12 cellular contexts compared by ENCODE assay signal in the genomic region with DNA sequence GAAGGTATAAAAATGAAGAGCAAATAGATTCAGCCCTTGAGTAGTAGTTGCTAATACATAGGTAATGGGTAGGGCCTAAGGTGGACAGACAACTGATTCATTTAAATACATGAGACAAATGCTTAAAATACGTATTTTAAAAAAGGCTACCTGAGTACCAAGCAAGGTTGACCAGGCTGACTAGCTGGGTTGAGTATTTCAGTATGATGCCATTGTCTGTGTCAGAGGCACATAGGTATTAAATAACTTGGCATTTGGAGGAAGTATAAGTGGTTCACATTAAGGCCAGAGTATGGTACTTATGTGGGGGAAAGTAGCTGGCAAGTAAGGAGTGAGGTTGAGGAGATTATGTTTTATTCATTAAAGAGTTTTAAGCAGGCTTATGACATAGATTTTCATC. TPM values are rescaled to one million over a fixed set of nuclear protein-coding genes. Genes with fewer than 3 reads are reported as not detected.
DNase-seq lines count a peak whose midpoint lies in the region; ATAC-seq, FAIRE-seq and TF ChIP-seq lines count a peak whose summit lies in the region.
"Had no signal": no experiment of that assay in that cellular context is flagged by ENCODE, and none has a peak within 500 bp of the region (broad histone marks: within the 10 kb centered on the region; RNA-seq: fewer than 3 reads in every experiment).

No MANE protein-coding gene starts in this region.

- peak overlapping the region; percentile 55 for H3K4me3 Mint-ChIP-seq in CD8-positive, alpha-beta T cell
- peak overlapping the region in 2 of 4 donors; percentile 47 to 61 for H3K4me3 Mint-ChIP-seq in IgD-negative memory B cell
- no peak overlapping the region for H3K4me3 Mint-ChIP-seq in endodermal cell

- H2AFZ ChIP-seq in keratinocyte (ENCODE audit: control insufficient read depth, low read length) = no peak overlapping the region

- peak overlapping the region; percentile 88 for H3K27ac Mint-ChIP-seq in CD8-positive, alpha-beta T cell
- H3K27ac Mint-ChIP-seq in IgD-negative memory B cell = peak overlapping the region in 2 of 3 donors; percentile 4 to 59
- H3K27ac Mint-ChIP-seq in endodermal cell = no peak overlapping the region

- peaks cover 90% of the 10 kb centered on the region for H3K4me1 Mint-ChIP-seq in CD8-positive, alpha-beta T cell (ENCODE audit: low read depth)
- H3K4me1 Mint-ChIP-seq in IgD-negative memory B cell (peaks cover 52 to 73% (median 66%) of the 10 kb centered on the region in 3 donors), endodermal cell (peaks cover 54% of the 10 kb centered on the region)

- DNase-seq in CD8-positive, alpha-beta T cell = no peak
- no peak for DNase-seq in keratinocyte (ENCODE audit: low read depth, low spot score)
- DNase-seq in D341Med (ENCODE audit: low spot score) = no peak
- DNase-seq in endodermal cell = no peak
- DNase-seq: NCI-H1930, tibial artery had no signal

- peaks cover 2% of the 10 kb centered on the region for H3K36me3 Mint-ChIP-seq in CD8-positive, alpha-beta T cell
- H3K36me3 Mint-ChIP-seq in IgD-negative memory B cell = peaks cover 2% of the 10 kb centered on the region
- H3K36me3 Mint-ChIP-seq in endodermal cell (ENCODE audit: low read depth) = no peaks in the 10 kb centered on the region

- H3K79me2 ChIP-seq in keratinocyte (ENCODE audit: control insufficient read depth, insufficient read depth, low read length) = peaks cover 87% of the 10 kb centered on the region

- H4K20me1 ChIP-seq in keratinocyte (ENCODE audit: control insufficient read depth, extremely low read depth, insufficient read depth, low read length) = no peaks in the 10 kb centered on the region

- H3K9ac ChIP-seq in keratinocyte (ENCODE audit: control insufficient read depth, extremely low read depth, insufficient read depth, low read length) (no peak overlapping the region), endodermal cell (ENCODE audit: extremely low read depth, low read length, poor library complexity, severe bottlenecking) (no peak overlapping the region)

- peak overlapping the region; percentile 15 for H3K4me3 ChIP-seq in CD8-positive, alpha-beta T cell (ENCODE audit: low read depth, low read length)
- no peak overlapping the region for H3K4me3 ChIP-seq in keratinocyte (ENCODE audit: control insufficient read depth in 2 of 3, extremely low read depth in 1 of 3, insufficient read depth in 2 of 3, low read depth in 1 of 3, low read length in 3 of 3)
- no peak overlapping the region for H3K4me3 ChIP-seq in endodermal cell (ENCODE audit: low read length)
- H3K4me3 ChIP-seq: prostate gland, tibial artery had no signal

- peak overlapping the region; percentile 36 for H3K27ac ChIP-seq in CD8-positive, alpha-beta T cell (ENCODE audit: low read depth, low read length)
- H3K27ac ChIP-seq in keratinocyte (ENCODE audit: control insufficient read depth, insufficient read depth, low read length) = no peak overlapping the region
- no peak overlapping the region for H3K27ac ChIP-seq in endodermal cell (ENCODE audit: low read depth, low read length)
- H3K27ac ChIP-seq: prostate gland, tibial artery had no signal

- H3K9me3 ChIP-seq in CD8-positive, alpha-beta T cell (ENCODE audit: low read length) = no peaks in the 10 kb centered on the region
- H3K9me3 ChIP-seq in keratinocyte (ENCODE audit: control insufficient read depth, low read depth, low read length) (no peaks in the 10 kb centered on the region), endodermal cell (ENCODE audit: control insufficient read depth, low read length) (no peaks in the 10 kb centered on the region)
- H3K9me3 ChIP-seq: prostate gland, tibial artery had no signal

- H3K36me3 ChIP-seq in CD8-positive, alpha-beta T cell (ENCODE audit: insufficient read depth, low read length) = no peaks in the 10 kb centered on the region
- H3K36me3 ChIP-seq in keratinocyte (ENCODE audit: control insufficient read depth in 2 of 2, extremely low read depth in 1 of 2, insufficient read depth in 2 of 2, low read length in 2 of 2) (peaks cover 0 to 1% of the 10 kb centered on the region in 2 experiments), endodermal cell (ENCODE audit: control insufficient read depth, insufficient read depth, low read length) (no peaks in the 10 kb centered on the region)
- H3K36me3 ChIP-seq: prostate gland, tibial artery had no signal

- intact Hi-C loops in CD8-positive, alpha-beta T cell (cut with DNase I, micrococcal nuclease) = loop anchor here in 1 of 2 experiments (1.0 to 10.0 kb wide), 3 partner anchors 9 to 1031 kb away; a partner anchor contains a TSS

- no peaks in the 10 kb centered on the region for H3K9me1 ChIP-seq in keratinocyte (ENCODE audit: control insufficient read depth, extremely low read depth, insufficient read depth, low read length)

- H3K4me2 ChIP-seq in keratinocyte (ENCODE audit: control insufficient read depth, extremely low read depth, insufficient read depth, low read depth, low read length) = no peak overlapping the region

- no peaks in the 10 kb centered on the region for H3K27me3 ChIP-seq in CD8-positive, alpha-beta T cell (ENCODE audit: insufficient read depth, low read length)
- no peaks in the 10 kb centered on the region for H3K27me3 ChIP-seq in keratinocyte (ENCODE audit: control insufficient read depth, extremely low read depth, insufficient read depth, low read length)
- no peaks in the 10 kb centered on the region for H3K27me3 ChIP-seq in endodermal cell (ENCODE audit: control insufficient read depth, insufficient read depth, low read length, poor library complexity, severe bottlenecking)
- H3K27me3 ChIP-seq: tibial artery had no signal

- no peak for TF ChIP-seq CTCF in CD8-positive, alpha-beta T cell (IDR thresholded peaks at IDR 0.05)
- TF ChIP-seq CTCF in keratinocyte (optimal IDR thresholded peaks at IDR 0.05 in 1 of 3, IDR thresholded peaks at IDR 0.05 in 1 of 3, conservative IDR thresholded peaks at IDR 0.05 in 1 of 3; ENCODE audit: extremely low read depth in 1 of 3, insufficient read depth in 2 of 3, low read length in 3 of 3) (no peak), endodermal cell (conservative IDR thresholded peaks at IDR 0.05) (no peak)

- no peaks in the 10 kb centered on the region for H3K27me3 Mint-ChIP-seq in CD8-positive, alpha-beta T cell (ENCODE audit: low read depth)
- no peaks in the 10 kb centered on the region for H3K27me3 Mint-ChIP-seq in IgD-negative memory B cell
- no peaks in the 10 kb centered on the region for H3K27me3 Mint-ChIP-seq in endodermal cell (ENCODE audit: insufficient read depth)

- CTCF ChIA-PET in CD8-positive, alpha-beta T cell (lab: Charles Lee) = interaction anchor here (1.4 kb wide), 1 partner anchor 20 kb away, joined by 3 read pairs; no protein-coding TSS in a partner anchor

- peaks cover 84% of the 10 kb centered on the region for H3K4me1 ChIP-seq in CD8-positive, alpha-beta T cell (ENCODE audit: insufficient read depth, low read length)
- H3K4me1 ChIP-seq in keratinocyte (ENCODE audit: control insufficient read depth, extremely low read depth, insufficient read depth, low read length) (peaks cover 26% of the 10 kb centered on the region), endodermal cell (ENCODE audit: control insufficient read depth, insufficient read depth, low read length) (peaks cover 16% of the 10 kb centered on the region)
- H3K4me1 ChIP-seq: prostate gland had no signal

- dilution Hi-C loops in keratinocyte (cut with MboI; ENCODE audit: extremely low pct_ligation_motif_present, low sequenced_read_pairs) = no loop called here

- ATAC-seq in CD8-positive, alpha-beta T cell = peak; percentile 17
- ATAC-seq in GM21423 (IDR thresholded peaks at IDR 0.05; ENCODE audit: unreplicated experiment) = peak; percentile 18
- ATAC-seq in GM21717 (IDR thresholded peaks at IDR 0.05; ENCODE audit: unreplicated experiment) = no peak
- ATAC-seq in GM21786 (IDR thresholded peaks at IDR 0.05; ENCODE audit: unreplicated experiment) = no peak
- ATAC-seq: Panc1 had no signal

- peak; percentile 23 for FAIRE-seq in keratinocyte (lab: Jason Lieb, UNC)

- 86 to 97% methylated on average over 1 of the region's 1 CpG for WGBS in endodermal cell (ENCODE audit: insufficient coverage in 1 of 2, insufficient read length in 1 of 2), 2 experiments

- no peaks in the 10 kb centered on the region for H3K9me3 Mint-ChIP-seq in CD8-positive, alpha-beta T cell
- no peaks in the 10 kb centered on the region for H3K9me3 Mint-ChIP-seq in IgD-negative memory B cell
- no peaks in the 10 kb centered on the region for H3K9me3 Mint-ChIP-seq in endodermal cell

- POLR2A ChIA-PET in CD8-positive, alpha-beta T cell (lab: Charles Lee) = interaction anchor here (2.6 kb wide), 1 partner anchor 18 kb away, joined by 8 read pairs; no protein-coding TSS in a partner anchor

RNA-seq across cellular contexts. Expression of a gene that starts 19.4 kb away (rescaled TPM):
- 10 to 100 TPM; 12.1 to 16.1 TPM for total RNA-seq in CD8-positive, alpha-beta T cell
- polyA plus RNA-seq in IgD-negative memory B cell (21.6 TPM), keratinocyte (40.4 to 56.8 TPM (median 41.3 TPM) in 3 replicates)
- 29.8 TPM for polyA plus RNA-seq in keratinocyte (2011; ENCODE audit: low read depth)
- polyA plus RNA-seq in keratinocyte (2011; cell fraction: cytosol; rRNA removed) = 30.0 and 75.8 TPM in 2 replicates
- polyA plus RNA-seq in keratinocyte (2011; cell fraction: nucleus; rRNA removed) = 40.0 and 47.9 TPM in 2 replicates
- 19.9 and 21.2 TPM in 2 replicates for polyA plus RNA-seq in keratinocyte (2012; ENCODE audit: low replicate concordance)
- polyA minus RNA-seq in keratinocyte = 7.9 to 95.7 TPM (median 61.2 TPM) in 3 replicates
- 45.1 TPM for polyA minus RNA-seq in keratinocyte (2011; cell fraction: cytosol; rRNA and poly(A)+ RNA removed)
- polyA minus RNA-seq in keratinocyte (2011; cell fraction: nucleus; rRNA and poly(A)+ RNA removed) = 22.3 and 61.3 TPM in 2 replicates
- 10 to 100 TPM; 24.2 to 26.8 TPM for total RNA-seq in endodermal cell
- polyA plus RNA-seq in endodermal cell (2013, experiment 1 of 2) = 21.3 TPM
- polyA plus RNA-seq in endodermal cell (2013, experiment 2 of 2) = 23.9 TPM

Comparison
In these comparisons a context has a peak if more than half of its experiments do, and no peak if none do; other contexts are left out.
1. ATAC-seq: peak in CD8-positive, alpha-beta T cell (single experiment) and GM21423 (single experiment); none in GM21717 (single experiment) and GM21786 (single experiment).